23 cellular contexts compared by ENCODE assay signal in the genomic region with DNA sequence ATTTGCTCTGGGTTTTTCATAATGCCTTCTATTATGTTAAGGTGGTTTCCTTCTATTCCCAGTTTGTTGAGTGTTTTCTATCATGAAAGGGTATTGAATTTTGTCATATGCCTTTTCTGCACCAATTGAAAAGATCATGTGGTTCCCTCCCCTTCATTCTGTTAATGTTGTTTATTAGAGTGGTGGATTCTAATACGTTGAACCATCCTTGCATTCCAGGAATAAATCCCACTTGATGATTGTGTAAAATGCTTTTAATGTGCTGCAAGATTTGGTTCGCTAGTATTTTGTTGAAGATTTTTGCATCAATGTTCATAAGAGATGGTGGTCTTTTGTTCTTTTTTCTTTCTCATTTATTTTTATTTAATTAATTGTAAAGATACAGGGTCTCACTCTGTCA.
"Had no signal": no experiment of that assay in that cellular context is flagged by ENCODE, and none has a peak within 500 bp of the region (broad histone marks: within the 10 kb centered on the region; RNA-seq: fewer than 3 reads in every experiment).

No MANE protein-coding gene starts in this region.

- H3K36me3 Mint-ChIP-seq: mesothelial cell of epicardium had no signal

- H3K4me3 ChIP-seq: coronary artery, dorsolateral prefrontal cortex, esophagus squamous epithelium, gastrocnemius medialis, heart right ventricle, left lung, lower lobe of right lung, mucosa of descending colon had no signal

- H3K27ac ChIP-seq: coronary artery, dorsolateral prefrontal cortex, epithelial cell of prostate, esophagus squamous epithelium, gastrocnemius medialis, heart right ventricle, left lung, lower lobe of right lung had no signal

- H3K27me3 ChIP-seq: dorsolateral prefrontal cortex, esophagus squamous epithelium, gastrocnemius medialis, heart right ventricle, left lung had no signal

- H3K4me3 Mint-ChIP-seq: mesothelial cell of epicardium, naive B cell had no signal

- H3K27ac Mint-ChIP-seq: mesothelial cell of epicardium, naive B cell had no signal

- H3K36me3 ChIP-seq: esophagus squamous epithelium, gastrocnemius medialis, heart right ventricle, left lung, lower lobe of right lung had no signal

- H3K4me1 Mint-ChIP-seq: mesothelial cell of epicardium, naive B cell had no signal

- DNase-seq: dermis blood vessel endothelial cell; dorsolateral prefrontal cortex; effector CD4-positive, alpha-beta T cell; effector memory CD4-positive, alpha-beta T cell; erythroblast; esophagus squamous epithelium; foreskin fibroblast; foreskin melanocyte; gastrocnemius medialis; glutamatergic neuron; head of caudate nucleus; heart right ventricle; hippocampal formation; left cardiac atrium; left lung; left ventricle myocardium superior; lower lobe of right lung; mesenchymal stem cell; mucosa of descending colon; naive B cell had no signal

- H3K4me1 ChIP-seq: gastrocnemius medialis, heart right ventricle, left lung, lower lobe of right lung had no signal
